In genomic region chr9:37955781-37956422, GRCh38 we compare ENCODE assay signal across 10 cellular contexts.
"Had no signal": no experiment of that assay in that cellular context is flagged by ENCODE, and none has a peak within 500 bp of the region (broad histone marks: within the 10 kb centered on the region; RNA-seq: fewer than 3 reads in every experiment).

No MANE protein-coding gene starts in this region.

- H3K36me3 ChIP-seq: ovary, transverse colon had no signal

- DNase-seq: activated CD4-positive, alpha-beta T cell treated with anti-CD3 and anti-CD28 coated beads for 48 hours; activated naive CD4-positive, alpha-beta T cell treated with anti-CD3 and anti-CD28 coated beads for 36 hours; foreskin melanocyte; left lung; mesendoderm; ovary; transverse colon had no signal

- H3K9me3 ChIP-seq: heart left ventricle, left lung, ovary, transverse colon had no signal

- H3K4me3 ChIP-seq: cardiac muscle cell, heart left ventricle, left lung, ovary, transverse colon had no signal

- H3K27ac ChIP-seq: cardiac muscle cell, left lung, ovary, transverse colon had no signal

- ATAC-seq: left lung, WTC11 had no signal

- H3K27me3 ChIP-seq: cardiac muscle cell, heart left ventricle, left lung, ovary, transverse colon had no signal
